Comparison of ENCODE assay signal across 15 cellular contexts in genomic region chr5:78482948-78483347, GRCh38.
DNase-seq lines count a peak whose midpoint lies in the region; ATAC-seq and TF ChIP-seq lines count a peak whose summit lies in the region.
"Had no signal": no experiment of that assay in that cellular context is flagged by ENCODE, and none has a peak within 500 bp of the region (broad histone marks: within the 10 kb centered on the region; RNA-seq: fewer than 3 reads in every experiment).

No MANE protein-coding gene starts in this region.

- peak; percentile 73 for ATAC-seq in left colon
- ATAC-seq in GM18867 (IDR thresholded peaks at IDR 0.05; ENCODE audit: unreplicated experiment) = no peak
- no peak for ATAC-seq in HG02973 (IDR thresholded peaks at IDR 0.05; ENCODE audit: unreplicated experiment)
- ATAC-seq: GM23338 had no signal

- H3K4me1 ChIP-seq in OCI-LY1 (ENCODE audit: insufficient read depth, low read length, severe bottlenecking) = peaks cover 32% of the 10 kb centered on the region
- H3K4me1 ChIP-seq: SJSA1 had no signal

- no peak overlapping the region for H3K4me2 ChIP-seq in OCI-LY1 (ENCODE audit: low read length)
- H3K4me2 ChIP-seq: GM23338 had no signal

- no peaks in the 10 kb centered on the region for H3K27me3 ChIP-seq in OCI-LY1 (ENCODE audit: insufficient read depth, low read length)
- H3K27me3 ChIP-seq: SJSA1 had no signal

- no peaks in the 10 kb centered on the region for H4K20me1 ChIP-seq in OCI-LY1 (ENCODE audit: insufficient read depth, low read length)

- no peaks in the 10 kb centered on the region for H3K9me2 ChIP-seq in OCI-LY1 (ENCODE audit: low read depth, low read length)

- no peak overlapping the region for H2AFZ ChIP-seq in OCI-LY1 (ENCODE audit: low read length)
- H2AFZ ChIP-seq: GM23338 had no signal

- H3K9me3 ChIP-seq in OCI-LY1 (ENCODE audit: low read length) = no peaks in the 10 kb centered on the region
- H3K9me3 ChIP-seq: SJSA1 had no signal

- DNase-seq in NCI-H2029 treated with DMSO at 0.1 percent for 48 hours (lab: John Stamatoyannopoulos, UW) (peak; percentile 15), NCI-H2029 (lab: John Stamatoyannopoulos, UW) (no peak), left colon (peak in 1 of 2 donors; percentile 14), substantia nigra (lab: John Stamatoyannopoulos, UW) (no peak), NCI-H146 (lab: John Stamatoyannopoulos, UW) (no peak)
- DNase-seq: DND-41, NCI-H1105, NCI-H2081, NCI-H774 had no signal

- peak overlapping the region; percentile 78 for H3K27ac ChIP-seq in OCI-LY1 (ENCODE audit: low read depth, low read length, poor library complexity, severe bottlenecking)
- H3K27ac ChIP-seq in substantia nigra (ENCODE audit: low read depth, low read length, poor library complexity, severe bottlenecking) = peak overlapping the region; percentile 37
- H3K27ac ChIP-seq: 22Rv1, SJSA1 had no signal

- no peaks in the 10 kb centered on the region for H3F3A ChIP-seq in OCI-LY1 (ENCODE audit: insufficient read depth, low read length)

- H3K9ac ChIP-seq in OCI-LY1 (ENCODE audit: low read length) = no peak overlapping the region

- TF ChIP-seq CTCF in OCI-LY1 (IDR thresholded peaks at IDR 0.05; ENCODE audit: low read length) = no peak

- H3K4me3 ChIP-seq in OCI-LY1 (ENCODE audit: low read depth, low read length, poor library complexity, severe bottlenecking) = no peak overlapping the region
- H3K4me3 ChIP-seq: GM23338, SJSA1 had no signal

- intact Hi-C loops in left colon (cut with DNase I, micrococcal nuclease) = no loop called here

- H3K79me2 ChIP-seq in OCI-LY1 (ENCODE audit: insufficient read depth, low read length) = no peaks in the 10 kb centered on the region

- peaks cover 33% of the 10 kb centered on the region for H3K36me3 ChIP-seq in OCI-LY1 (ENCODE audit: insufficient read depth, low read length)
